In genomic region chr20:22452442-22453011, GRCh38 we compare ENCODE assay signal across 15 cellular contexts.
DNase-seq lines count a peak whose midpoint lies in the region; ATAC-seq and TF ChIP-seq lines count a peak whose summit lies in the region.
"Had no signal": no experiment of that assay in that cellular context is flagged by ENCODE, and none has a peak within 500 bp of the region (broad histone marks: within the 10 kb centered on the region; RNA-seq: fewer than 3 reads in every experiment).

No MANE protein-coding gene starts in this region.

- WGBS in mesendoderm (ENCODE audit: extremely low coverage, insufficient coverage, low lambda C conversion rate) = no CpG with 5 or more reads among the region's 3 CpGs
- 36% methylated on average over 3 of the region's 3 CpGs for WGBS in hepatocyte (ENCODE audit: low lambda C conversion rate, missing lambda C conversion rate)

- H2BK15ac ChIP-seq in mesendoderm (replicated peaks; ENCODE audit: low read depth) = no peak overlapping the region

- DNase-seq in COLO668 (lab: John Stamatoyannopoulos, UW; ENCODE audit: unreplicated experiment) (peak; percentile 48), NCI-H2029 (lab: John Stamatoyannopoulos, UW) (peak; percentile 49), SHP77 (lab: John Stamatoyannopoulos, UW) (peak; percentile 84 to 87), mucosa of descending colon (no peak), GM10266 (ENCODE audit: extremely low spot score) (no peak), mesendoderm (no peak), NCI-H526 (lab: John Stamatoyannopoulos, UW) (no peak), hepatocyte (ENCODE audit: low spot score) (no peak)
- DNase-seq: C1 segment of cervical spinal cord, DMS79, MM.1S, NCI-H1436, T-helper 17 cell had no signal

- H3K4me1 ChIP-seq in mucosa of descending colon (ENCODE audit: low read depth) (peaks cover 26% of the 10 kb centered on the region), mesendoderm (ENCODE audit: control insufficient read depth, low read depth, low read length) (no peaks in the 10 kb centered on the region), hepatocyte (ENCODE audit: insufficient read depth) (no peaks in the 10 kb centered on the region)

- H3K79me1 ChIP-seq in mesendoderm (ENCODE audit: low read length) = no peaks in the 10 kb centered on the region

- H3K79me2 ChIP-seq in mesendoderm (ENCODE audit: control insufficient read depth, insufficient read depth, low read length) (no peaks in the 10 kb centered on the region), hepatocyte (no peaks in the 10 kb centered on the region)

- H3K4ac ChIP-seq in mesendoderm (ENCODE audit: low read depth, low read length) = no peak overlapping the region

- no peak overlapping the region for H3K56ac ChIP-seq in mesendoderm (ENCODE audit: low read length)

- no peaks in the 10 kb centered on the region for H4K20me1 ChIP-seq in hepatocyte (ENCODE audit: insufficient read depth, poor library complexity, severe bottlenecking)

- H2AFZ ChIP-seq in hepatocyte = no peak overlapping the region
- H2AFZ ChIP-seq: PC-9 had no signal

- no peaks in the 10 kb centered on the region for H3K36me3 ChIP-seq in mucosa of descending colon (ENCODE audit: low read depth)
- H3K36me3 ChIP-seq in mesendoderm (ENCODE audit: control insufficient read depth, insufficient read depth, low read length) = no peaks in the 10 kb centered on the region
- no peaks in the 10 kb centered on the region for H3K36me3 ChIP-seq in hepatocyte (replicated peaks; ENCODE audit: insufficient read depth, low read depth)

- H3K18ac ChIP-seq in mesendoderm (ENCODE audit: low read length) = no peak overlapping the region

- H3K9me3 ChIP-seq in mucosa of descending colon (no peaks in the 10 kb centered on the region), hepatocyte (ENCODE audit: low read depth) (no peaks in the 10 kb centered on the region)

- H3K23ac ChIP-seq in mesendoderm (ENCODE audit: low read length) = no peak overlapping the region

- H3K27me3 ChIP-seq in mesendoderm (ENCODE audit: insufficient read depth, low read length, poor library complexity) = peaks cover 1% of the 10 kb centered on the region
- H3K27me3 ChIP-seq in hepatocyte = peaks cover 20% of the 10 kb centered on the region

- H3K9me2 ChIP-seq in hepatocyte (replicated peaks; ENCODE audit: insufficient read depth) = no peaks in the 10 kb centered on the region

- H3K4me2 ChIP-seq in mesendoderm (ENCODE audit: low read length) (no peak overlapping the region), hepatocyte (no peak overlapping the region)
- H3K4me2 ChIP-seq: PC-9 had no signal

- no peak overlapping the region for H2BK120ac ChIP-seq in mesendoderm (ENCODE audit: low read depth, low read length)

- no peak overlapping the region for H4K5ac ChIP-seq in mesendoderm (ENCODE audit: low read length)

- intact Hi-C loops in mucosa of descending colon (cut with DNase I, micrococcal nuclease) = no loop called here

- TF ChIP-seq CTCF in mucosa of descending colon (IDR thresholded peaks at IDR 0.05) (no peak), GM10266 (IDR thresholded peaks at IDR 0.05; ENCODE audit: control insufficient read depth, insufficient read depth, low read depth, missing control alignments) (no peak), hepatocyte (IDR thresholded peaks at IDR 0.05; ENCODE audit: poor library complexity) (no peak)

- H4K8ac ChIP-seq in mesendoderm (ENCODE audit: low read depth, low read length) = no peak overlapping the region

- no peak overlapping the region for H2AK5ac ChIP-seq in mesendoderm (ENCODE audit: low read length)

- ATAC-seq in mucosa of descending colon = peak; percentile 65
- ATAC-seq: SK-N-SH treated with all-trans-retinoic acid at 6 μM for 48 hours, T-helper 17 cell had no signal

- no peak overlapping the region for H2BK5ac ChIP-seq in mesendoderm (ENCODE audit: low read length)

- H3K27ac ChIP-seq in mesendoderm (ENCODE audit: low read depth, low read length) (no peak overlapping the region), hepatocyte (no peak overlapping the region)
- H3K27ac ChIP-seq: PC-9 had no signal

- H3K4me3 ChIP-seq in mucosa of descending colon (no peak overlapping the region), mesendoderm (ENCODE audit: low read length) (no peak overlapping the region), hepatocyte (no peak overlapping the region)
- H3K4me3 ChIP-seq: PC-9 had no signal

- no peak overlapping the region for H3K9ac ChIP-seq in mesendoderm (ENCODE audit: low read length)

Comparison
In these comparisons a context has a peak if more than half of its experiments do, and no peak if none do; other contexts are left out.
1. DNase-seq: peak in COLO668 (single experiment), NCI-H2029 (single experiment) and SHP77 (2 of 2); none in mucosa of descending colon (0 of 3), GM10266 (single experiment), mesendoderm (single experiment), NCI-H526 (0 of 2) and hepatocyte (single experiment).